Comparison of ENCODE assay signal across 10 cellular contexts in genomic region chr11:18246379-18247161, GRCh38. TPM values are rescaled to one million over a fixed set of nuclear protein-coding genes. Genes with fewer than 3 reads are reported as not detected.
A peak's percentile ranks its signal among the peaks of the same experiment; 100 is the strongest.
DNase-seq lines count a peak whose midpoint lies in the region; ATAC-seq and TF ChIP-seq lines count a peak whose summit lies in the region.
"Not testable (repeated sequence)": the region's sequence is repeated elsewhere in the genome, so short reads cannot be mapped to it uniquely, and the experiment has no call there.
"Had no signal": no experiment of that assay in that cellular context is flagged by ENCODE, and none has a peak within 500 bp of the region (broad histone marks: within the 10 kb centered on the region; RNA-seq: fewer than 3 reads in every experiment).

No MANE protein-coding gene starts in this region.

- not testable (repeated sequence) for H3K9me3 Mint-ChIP-seq in activated T-helper 17 cell treated with anti-CD3 and anti-CD28 coated beads, Interleukin-2, amount 50 U/mL, for 72 hours

- peak overlapping the region; percentile 84 for H3K4me3 Mint-ChIP-seq in activated T-helper 17 cell treated with anti-CD3 and anti-CD28 coated beads, Interleukin-2, amount 50 U/mL, for 72 hours

- peak; percentile 84 for ATAC-seq in GM18502 (IDR thresholded peaks at IDR 0.05; ENCODE audit: poor library complexity, unreplicated experiment)
- ATAC-seq in GM19452 (IDR thresholded peaks at IDR 0.05; ENCODE audit: unreplicated experiment) = peak; percentile 75
- ATAC-seq in HG02759 (IDR thresholded peaks at IDR 0.05; ENCODE audit: unreplicated experiment) = peak; percentile 71
- peak; percentile 72 for ATAC-seq in HG03378 (IDR thresholded peaks at IDR 0.05; ENCODE audit: unreplicated experiment)
- ATAC-seq in activated T-helper 17 cell treated with anti-CD3 and anti-CD28 coated beads, Interleukin-2, amount 50 U/mL, for 72 hours (replicated peaks) = peak; percentile 80
- ATAC-seq in stimulated activated naive CD8-positive, alpha-beta T cell treated with anti-CD3 and anti-CD28 coated beads, Interleukin-15, Interleukin-2, amounts not matched to agents 100 U/mL and 50 U/mL, for 24 hours = peak; percentile 73

- H3K9ac ChIP-seq in OCI-LY3 (ENCODE audit: low read length) = peak overlapping the region; percentile 33; the same call in 1 of the 2 replicates

- not testable (repeated sequence) for H3K36me3 Mint-ChIP-seq in activated T-helper 17 cell treated with anti-CD3 and anti-CD28 coated beads, Interleukin-2, amount 50 U/mL, for 72 hours (ENCODE audit: low read depth)

- 0 out of 2 replicates have a peak overlapping the region, but pooled peaks have one; percentile 25 for H3K27ac ChIP-seq in OCI-LY3 (ENCODE audit: low read length)

- not testable (repeated sequence) for H2AFZ ChIP-seq in OCI-LY3 (ENCODE audit: low read depth, low read length)

- TF ChIP-seq CTCF in OCI-LY3 (IDR thresholded peaks at IDR 0.05; ENCODE audit: low read depth, low read length) = peak; percentile 13; the same call in 1 of the 2 replicates

- H3K27ac Mint-ChIP-seq in activated T-helper 17 cell treated with anti-CD3 and anti-CD28 coated beads, Interleukin-2, amount 50 U/mL, for 72 hours = peak overlapping the region; percentile 93

- H3K27me3 ChIP-seq in OCI-LY3 (ENCODE audit: low read depth, low read length) = not testable (repeated sequence)

- H3K4me2 ChIP-seq in OCI-LY3 (ENCODE audit: low read length) = peak overlapping the region; percentile 63

- H3K27me3 Mint-ChIP-seq in activated T-helper 17 cell treated with anti-CD3 and anti-CD28 coated beads, Interleukin-2, amount 50 U/mL, for 72 hours = not testable (repeated sequence)

- not testable (repeated sequence) for H3K79me2 ChIP-seq in OCI-LY3 (ENCODE audit: low read length)

- peaks cover 26% of the 10 kb centered on the region for H3K4me1 ChIP-seq in OCI-LY3 (ENCODE audit: low read length)

- H3K4me3 ChIP-seq in OCI-LY3 (ENCODE audit: low read length) = peak overlapping the region; percentile 75

- not testable (repeated sequence) for H3K36me3 ChIP-seq in OCI-LY3 (replicated peaks; ENCODE audit: low read depth, low read length)

- not testable (repeated sequence) for H4K20me1 ChIP-seq in OCI-LY3 (ENCODE audit: insufficient read depth, low read length)

- peak; percentile 61 for DNase-seq in kidney tubule cell (ENCODE audit: low spot score)
- peak; percentile 12 for DNase-seq in stimulated activated naive CD8-positive, alpha-beta T cell treated with anti-CD3 and anti-CD28 coated beads, Interleukin-15, Interleukin-2, amounts not matched to agents 100 U/mL and 50 U/mL, for 24 hours

- not testable (repeated sequence) for H3K9me3 ChIP-seq in OCI-LY3 (ENCODE audit: insufficient read depth, low read length)

- H3K4me1 Mint-ChIP-seq in activated T-helper 17 cell treated with anti-CD3 and anti-CD28 coated beads, Interleukin-2, amount 50 U/mL, for 72 hours = peaks cover 15% of the 10 kb centered on the region

RNA-seq across cellular contexts. Expression of gene SAA2, which starts 1.9 kb away (rescaled TPM):
- total RNA-seq in activated T-helper 17 cell treated with anti-CD3 and anti-CD28 coated beads, Interleukin-2, amount 50 U/mL, for 72 hours = not detected
- total RNA-seq: SK-MEL-5, skeletal muscle tissue had no signal

RNA-seq across cellular contexts. Expression of gene SAA4, which starts 10.0 kb away (rescaled TPM):
- total RNA-seq in activated T-helper 17 cell treated with anti-CD3 and anti-CD28 coated beads, Interleukin-2, amount 50 U/mL, for 72 hours = not detected
- total RNA-seq: SK-MEL-5, skeletal muscle tissue had no signal

RNA-seq across cellular contexts. Expression of gene SAA1, which starts 19.5 kb away (rescaled TPM):
- total RNA-seq in activated T-helper 17 cell treated with anti-CD3 and anti-CD28 coated beads, Interleukin-2, amount 50 U/mL, for 72 hours = not detected
- total RNA-seq: skeletal muscle tissue had no signal

Comparison
In these comparisons a context has a peak if more than half of its experiments do, and no peak if none do; other contexts are left out.
1. Peak in every context shown above with its lines: DNase-seq, ATAC-seq, H3K4me3 ChIP-seq and H3K27ac ChIP-seq.